In genomic region chr7:464177-464711, GRCh38 we compare ENCODE assay signal across 1 cellular context.
TF ChIP-seq lines count a peak whose summit lies in the region.

No MANE protein-coding gene starts in this region.

TF ChIP-seq in H1, 55 proteins besides CTCF, POLR2A, EP300 and RAD21:
- no peak for TF ChIP-seq KDM1A (IDR thresholded peaks at IDR 0.05; ENCODE audit: borderline replicate concordance, low read length)
